In genomic region chr22:29831186-29831921, GRCh38 we compare ENCODE assay signal across 27 cellular contexts. TPM values are rescaled to one million over a fixed set of nuclear protein-coding genes. Genes with fewer than 3 reads are reported as not detected.
DNase-seq lines count a peak whose midpoint lies in the region; ATAC-seq and TF ChIP-seq lines count a peak whose summit lies in the region.
"Had no signal": no experiment of that assay in that cellular context is flagged by ENCODE, and none has a peak within 500 bp of the region (broad histone marks: within the 10 kb centered on the region; RNA-seq: fewer than 3 reads in every experiment).

No MANE protein-coding gene starts in this region.

- 50 to 73% methylated on average over 4 to 7 of the region's 8 CpGs for WGBS in esophagus squamous epithelium, 2 donors

- peaks cover 55% of the 10 kb centered on the region for H3K36me3 Mint-ChIP-seq in activated T-helper 2 cell treated with anti-CD3 and anti-CD28 coated beads, Interferon-gamma antibody, Interleukin-2, Interleukin-4, amounts not matched to agents 10 μg/mL and 5 μg/mL and 100 μg/mL, durations not matched to agents 14 hours and 24 hours and 36 hours (ENCODE audit: low read depth)
- peaks cover 4% of the 10 kb centered on the region for H3K36me3 Mint-ChIP-seq in neural progenitor cell

- H3K4me3 Mint-ChIP-seq in activated T-helper 2 cell treated with anti-CD3 and anti-CD28 coated beads, Interferon-gamma antibody, Interleukin-2, Interleukin-4, amounts not matched to agents 10 μg/mL and 5 μg/mL and 100 μg/mL, durations not matched to agents 14 hours and 24 hours and 36 hours (ENCODE audit: low read depth) = no peak overlapping the region
- no peak overlapping the region for H3K4me3 Mint-ChIP-seq in neural progenitor cell
- H3K4me3 Mint-ChIP-seq: activated naive CD4-positive, alpha-beta T cell treated with anti-CD3 and anti-CD28 coated beads for 36 hours; stimulated activated naive B cell treated with anti-CD40 and anti-IgM and Interleukin-4, amounts not matched to agents 10 μg/mL and 1 μg/mL and 100 μg/mL, for 72 hours; T-helper 2 cell treated with Interferon-gamma antibody and Interleukin-4, amounts not matched to agents 5 μg/mL and 100 μg/mL, for 36 hours had no signal

- no peak overlapping the region for H3K4me2 ChIP-seq in neural progenitor cell

- H3K27me3 ChIP-seq in left ventricle myocardium inferior (ENCODE audit: low read depth) (no peaks in the 10 kb centered on the region), gastrocnemius medialis (no peaks in the 10 kb centered on the region), esophagus squamous epithelium (no peaks in the 10 kb centered on the region), neural progenitor cell (no peaks in the 10 kb centered on the region)
- H3K27me3 ChIP-seq: brain microvascular endothelial cell, sigmoid colon, upper lobe of left lung had no signal

- H3K27ac ChIP-seq in left ventricle myocardium inferior (replicated peaks) = peak overlapping the region; percentile 83
- peak overlapping the region; percentile 86 to 90 (median 88) for H3K27ac ChIP-seq in gastrocnemius medialis
- H3K27ac ChIP-seq in esophagus squamous epithelium = no peak overlapping the region
- H3K27ac ChIP-seq in neural progenitor cell = no peak overlapping the region
- H3K27ac ChIP-seq: brain microvascular endothelial cell, sigmoid colon, upper lobe of left lung had no signal

- H3K79me2 ChIP-seq in neural progenitor cell (ENCODE audit: low read depth) = no peaks in the 10 kb centered on the region

- DNase-seq in OCI-M1 (lab: John Stamatoyannopoulos, UW) (peak; percentile 73), left ventricle myocardium inferior (no peak), gastrocnemius medialis (no peak), esophagus squamous epithelium (lab: John Stamatoyannopoulos, UW) (no peak), neural progenitor cell (ENCODE audit: low spot score) (no peak)
- DNase-seq in activated T-helper 2 cell treated with anti-CD3 and anti-CD28 coated beads, Interferon-gamma antibody, Interleukin-2, Interleukin-4, amounts not matched to agents 10 μg/mL and 5 μg/mL and 100 μg/mL, durations not matched to agents 14 hours and 24 hours and 36 hours (ENCODE audit: low spot score) = no peak
- DNase-seq in activated naive CD4-positive, alpha-beta T cell treated with anti-CD3 and anti-CD28 coated beads, Interleukin-2, amount 50 U/mL, for 16 hours = no peak
- DNase-seq: activated CD4-positive, alpha-beta T cell treated with anti-CD3 and anti-CD28 coated beads for 48 hours; activated naive CD4-positive, alpha-beta T cell treated with anti-CD3 and anti-CD28 coated beads for 36 hours; activated T-cell treated with anti-CD3 and anti-CD28 coated beads, Interleukin-2, amount 50 U/mL, for 48 hours; amygdala; brain microvascular endothelial cell; Caco-2; DMS79; effector CD4-positive, alpha-beta T cell; GOT3; left colon; mesendoderm; NCI-H2107; NCI-H345; SHP77; sigmoid colon; stimulated activated CD4-positive, alpha-beta T cell treated with anti-CD3 and anti-CD28 coated beads, Interleukin-15, amount 100 ng/mL, for 24 hours; stimulated activated naive B cell treated with anti-CD40 and anti-IgM and Interleukin-4, amounts not matched to agents 10 μg/mL and 1 μg/mL and 100 μg/mL, for 72 hours had no signal

- H2AFZ ChIP-seq in neural progenitor cell (replicated peaks) = no peak overlapping the region

- in situ Hi-C loops in gastrocnemius medialis (cut with MboI; ENCODE audit: low sequenced_read_pairs in 4 of 4) = no loop called here

- no peaks in the 10 kb centered on the region for H4K20me1 ChIP-seq in neural progenitor cell (ENCODE audit: low read depth)

- peaks cover 15% of the 10 kb centered on the region for H3K4me1 Mint-ChIP-seq in activated T-helper 2 cell treated with anti-CD3 and anti-CD28 coated beads, Interferon-gamma antibody, Interleukin-2, Interleukin-4, amounts not matched to agents 10 μg/mL and 5 μg/mL and 100 μg/mL, durations not matched to agents 14 hours and 24 hours and 36 hours (ENCODE audit: low read depth)
- H3K4me1 Mint-ChIP-seq in neural progenitor cell = peaks cover 8% of the 10 kb centered on the region

- H3K27me3 Mint-ChIP-seq in activated T-helper 2 cell treated with anti-CD3 and anti-CD28 coated beads, Interferon-gamma antibody, Interleukin-2, Interleukin-4, amounts not matched to agents 10 μg/mL and 5 μg/mL and 100 μg/mL, durations not matched to agents 14 hours and 24 hours and 36 hours (ENCODE audit: low read depth) = no peaks in the 10 kb centered on the region
- no peaks in the 10 kb centered on the region for H3K27me3 Mint-ChIP-seq in neural progenitor cell (ENCODE audit: insufficient read depth, low read depth)
- H3K27me3 Mint-ChIP-seq: stimulated activated naive B cell treated with anti-CD40 and anti-IgM and Interleukin-4, amounts not matched to agents 10 μg/mL and 1 μg/mL and 100 μg/mL, for 72 hours had no signal

- H3K9me3 ChIP-seq in left ventricle myocardium inferior (replicated peaks) (no peaks in the 10 kb centered on the region), gastrocnemius medialis (no peaks in the 10 kb centered on the region), esophagus squamous epithelium (no peaks in the 10 kb centered on the region), neural progenitor cell (ENCODE audit: low read depth) (no peaks in the 10 kb centered on the region)
- H3K9me3 ChIP-seq: Caco-2, sigmoid colon, upper lobe of left lung had no signal

- no peak overlapping the region for H3K9ac ChIP-seq in neural progenitor cell

- intact Hi-C loops in activated T-helper 2 cell treated with anti-CD3 and anti-CD28 coated beads, Interferon-gamma antibody, Interleukin-2, Interleukin-4, amounts not matched to agents 10 μg/mL and 5 μg/mL and 100 μg/mL, durations not matched to agents 14 hours and 24 hours and 36 hours (cut with micrococcal nuclease) = loop anchor here (10.0 kb wide), 1 partner anchor 593 kb away; the partner anchor contains the start of gene MTFP1
- intact Hi-C loops in left ventricle myocardium inferior (cut with micrococcal nuclease) = no loop called here
- intact Hi-C loops in gastrocnemius medialis (cut with DNase I; ENCODE audit: low total_unique reads) = no loop called here
- intact Hi-C loops in esophagus squamous epithelium (cut with DNase I) = no loop called here

- TF ChIP-seq CTCF in left ventricle myocardium inferior (IDR thresholded peaks at IDR 0.05; ENCODE audit: borderline replicate concordance) (no peak), gastrocnemius medialis (IDR thresholded peaks at IDR 0.05 in 4 of 5, conservative IDR thresholded peaks at IDR 0.05 in 1 of 5) (no peak), esophagus squamous epithelium (IDR thresholded peaks at IDR 0.05) (no peak), neural progenitor cell (IDR thresholded peaks at IDR 0.05) (no peak)

- H3K4me1 ChIP-seq in left ventricle myocardium inferior (peaks cover 66% of the 10 kb centered on the region), gastrocnemius medialis (peaks cover 23 to 58% of the 10 kb centered on the region in 2 donors), esophagus squamous epithelium (peaks cover 0 to 27% (median 6%) of the 10 kb centered on the region in 3 donors), neural progenitor cell (no peaks in the 10 kb centered on the region)
- H3K4me1 ChIP-seq: Caco-2 had no signal

- peak; percentile 26 to 40 for ATAC-seq in gastrocnemius medialis
- ATAC-seq in GM21360 (IDR thresholded peaks at IDR 0.05; ENCODE audit: unreplicated experiment) = no peak
- ATAC-seq: left colon; stimulated activated naive B cell treated with anti-CD40 and anti-IgM and Interleukin-4, amounts not matched to agents 10 μg/mL and 1 μg/mL and 100 μg/mL, for 72 hours had no signal

- peak overlapping the region; percentile 59 for H3K27ac Mint-ChIP-seq in activated T-helper 2 cell treated with anti-CD3 and anti-CD28 coated beads, Interferon-gamma antibody, Interleukin-2, Interleukin-4, amounts not matched to agents 10 μg/mL and 5 μg/mL and 100 μg/mL, durations not matched to agents 14 hours and 24 hours and 36 hours
- no peak overlapping the region for H3K27ac Mint-ChIP-seq in neural progenitor cell
- H3K27ac Mint-ChIP-seq: activated naive CD4-positive, alpha-beta T cell treated with anti-CD3 and anti-CD28 coated beads for 36 hours; stimulated activated naive B cell treated with anti-CD40 and anti-IgM and Interleukin-4, amounts not matched to agents 10 μg/mL and 1 μg/mL and 100 μg/mL, for 72 hours; T-helper 2 cell treated with Interferon-gamma antibody and Interleukin-4, amounts not matched to agents 5 μg/mL and 100 μg/mL, for 36 hours had no signal

- H3F3A ChIP-seq in neural progenitor cell (ENCODE audit: low read depth) = no peaks in the 10 kb centered on the region

- no peak for TF ChIP-seq POLR2A in gastrocnemius medialis (IDR thresholded peaks at IDR 0.05)
- TF ChIP-seq POLR2A in esophagus squamous epithelium (IDR thresholded peaks at IDR 0.05) = no peak

- H3K36me3 ChIP-seq in left ventricle myocardium inferior = peaks cover 42% of the 10 kb centered on the region
- peaks cover 0 to 17% of the 10 kb centered on the region in 2 donors for H3K36me3 ChIP-seq in gastrocnemius medialis
- H3K36me3 ChIP-seq in esophagus squamous epithelium = peaks cover 0 to 81% (median 26%) of the 10 kb centered on the region in 3 donors
- no peaks in the 10 kb centered on the region for H3K36me3 ChIP-seq in neural progenitor cell

- no peaks in the 10 kb centered on the region for H3K9me3 Mint-ChIP-seq in activated T-helper 2 cell treated with anti-CD3 and anti-CD28 coated beads, Interferon-gamma antibody, Interleukin-2, Interleukin-4, amounts not matched to agents 10 μg/mL and 5 μg/mL and 100 μg/mL, durations not matched to agents 14 hours and 24 hours and 36 hours
- H3K9me3 Mint-ChIP-seq in neural progenitor cell = no peaks in the 10 kb centered on the region
- H3K9me3 Mint-ChIP-seq: activated naive CD4-positive, alpha-beta T cell treated with anti-CD3 and anti-CD28 coated beads for 36 hours; stimulated activated naive B cell treated with anti-CD40 and anti-IgM and Interleukin-4, amounts not matched to agents 10 μg/mL and 1 μg/mL and 100 μg/mL, for 72 hours; T-helper 2 cell treated with Interferon-gamma antibody and Interleukin-4, amounts not matched to agents 5 μg/mL and 100 μg/mL, for 36 hours had no signal

- H3K4me3 ChIP-seq in left ventricle myocardium inferior (no peak overlapping the region), gastrocnemius medialis (no peak overlapping the region), esophagus squamous epithelium (no peak overlapping the region), neural progenitor cell (no peak overlapping the region)
- H3K4me3 ChIP-seq: sigmoid colon, upper lobe of left lung had no signal

RNA-seq across cellular contexts. Expression of gene ASCC2, which starts 6.7 kb away (rescaled TPM):
- total RNA-seq in activated T-helper 2 cell treated with anti-CD3 and anti-CD28 coated beads, Interferon-gamma antibody, Interleukin-2, Interleukin-4, amounts not matched to agents 10 μg/mL and 5 μg/mL and 100 μg/mL, durations not matched to agents 14 hours and 24 hours and 36 hours = 69.8 and 74.9 TPM in 2 replicates
- total RNA-seq in left ventricle myocardium inferior (34.7 TPM), gastrocnemius medialis (10 to 100 TPM; 26.4 to 45.2 (median 35.6) TPM), esophagus squamous epithelium (10 to 100 TPM; 47.5 to 99.7 (median 57.8) TPM), neural progenitor cell (ENCODE audit: low replicate concordance) (16.1 and 17.3 TPM in 2 replicates)

RNA-seq across cellular contexts. Expression of gene MTMR3, which starts 51.6 kb away (rescaled TPM):
- total RNA-seq in activated T-helper 2 cell treated with anti-CD3 and anti-CD28 coated beads, Interferon-gamma antibody, Interleukin-2, Interleukin-4, amounts not matched to agents 10 μg/mL and 5 μg/mL and 100 μg/mL, durations not matched to agents 14 hours and 24 hours and 36 hours = 22.1 and 24.7 TPM in 2 replicates
- total RNA-seq in left ventricle myocardium inferior = 31.3 TPM
- 10 to 100 TPM; 36.6 to 42.1 (median 37.1) TPM for total RNA-seq in gastrocnemius medialis
- total RNA-seq in esophagus squamous epithelium = 10 to 100 TPM; 34.9 to 63.1 (median 38.4) TPM
- total RNA-seq in neural progenitor cell (ENCODE audit: low replicate concordance) = 35.4 and 40.0 TPM in 2 replicates

Comparison
In these comparisons a context has a peak if more than half of its experiments do, and no peak if none do; other contexts are left out.
1. H3K27ac ChIP-seq: peak in left ventricle myocardium inferior (single experiment) and gastrocnemius medialis (4 of 4); none in esophagus squamous epithelium (0 of 4) and neural progenitor cell (single experiment).